ENCODE assay signal across 11 cellular contexts in the genomic region with DNA sequence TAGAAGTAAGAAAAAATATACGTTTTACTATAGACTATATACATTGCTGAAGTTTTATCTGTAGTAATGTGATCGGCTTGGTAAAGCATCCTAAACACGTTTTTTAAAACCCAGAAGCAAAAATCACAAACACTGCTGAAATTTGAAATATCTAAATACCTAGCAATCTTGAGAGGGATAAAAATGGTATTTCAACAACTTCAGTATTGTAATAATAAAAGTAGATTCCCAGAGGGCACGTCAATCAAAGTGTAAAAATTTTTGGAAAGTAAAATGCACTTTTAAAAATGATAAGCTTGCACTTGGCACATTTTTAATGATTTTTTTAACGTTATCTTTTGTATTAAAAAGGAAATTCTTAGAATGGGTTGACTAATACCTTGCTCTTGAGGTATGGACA. TPM values are rescaled to one million over a fixed set of nuclear protein-coding genes. Genes with fewer than 3 reads are reported as not detected.
A peak's percentile ranks its signal among the peaks of the same experiment; 100 is the strongest.
DNase-seq lines count a peak whose midpoint lies in the region; ATAC-seq and TF ChIP-seq lines count a peak whose summit lies in the region.
"Had no signal": no experiment of that assay in that cellular context is flagged by ENCODE, and none has a peak within 500 bp of the region (broad histone marks: within the 10 kb centered on the region; RNA-seq: fewer than 3 reads in every experiment).

No MANE protein-coding gene starts in this region.

- no peak overlapping the region for H2AK5ac ChIP-seq in H9 (ENCODE audit: insufficient read length, low read length)

- H2BK12ac ChIP-seq in H9 (ENCODE audit: insufficient read length, low read depth, low read length) = no peak overlapping the region

- H3K4me2 ChIP-seq in H9 (ENCODE audit: insufficient read depth, insufficient read length, low read length) = no peak overlapping the region
- H3K4me2 ChIP-seq in PC-9 = peak overlapping the region; percentile 79

- no peak overlapping the region for H3K27ac Mint-ChIP-seq in H9

- no peak overlapping the region for H2BK120ac ChIP-seq in H9 (ENCODE audit: low read depth, low read length, poor library complexity, severe bottlenecking)

- H3K27me3 ChIP-seq in H9 (ENCODE audit: insufficient read depth, low read length) (no peaks in the 10 kb centered on the region), PC-9 (ENCODE audit: insufficient read depth, low read depth) (no peaks in the 10 kb centered on the region), psoas muscle (ENCODE audit: insufficient read depth in 3 of 3, low read length in 2 of 3) (no peaks in the 10 kb centered on the region)
- H3K27me3 ChIP-seq: pancreas had no signal

- ATAC-seq in psoas muscle = no peak
- ATAC-seq in GM19397 (IDR thresholded peaks at IDR 0.05; ENCODE audit: unreplicated experiment) = no peak
- no peak for ATAC-seq in GM21717 (IDR thresholded peaks at IDR 0.05; ENCODE audit: unreplicated experiment)

- H3K4me1 Mint-ChIP-seq in H9 = peaks cover 14 to 15% of the 10 kb centered on the region in 2 experiments

- no peak overlapping the region for H3K4ac ChIP-seq in H9 (ENCODE audit: low read depth, low read length)

- H3K4me3 ChIP-seq in PC-9 = peak overlapping the region; percentile 98
- H3K4me3 ChIP-seq in fibroblast of pulmonary artery (replicated peaks; ENCODE audit: low read depth, low read length) = peak overlapping the region; percentile 88
- H3K4me3 ChIP-seq in psoas muscle = peak overlapping the region; percentile 91

- H3K9me3 ChIP-seq in H9 (ENCODE audit: control insufficient read depth, low read depth, low read length) (no peaks in the 10 kb centered on the region), PC-9 (ENCODE audit: insufficient read depth, low read depth) (no peaks in the 10 kb centered on the region), psoas muscle (no peaks in the 10 kb centered on the region)
- H3K9me3 ChIP-seq: pancreas had no signal

- 0 out of 2 replicates have a peak, but pooled peaks cover 4% of the 10 kb centered on the region for H3F3A ChIP-seq in PC-9 (ENCODE audit: insufficient read depth, low read depth)

- no peak overlapping the region for H3K27ac ChIP-seq in H9 (ENCODE audit: insufficient read length, low read depth, low read length)
- H3K27ac ChIP-seq in PC-9 = no peak overlapping the region
- peak overlapping the region; percentile 100 for H3K27ac ChIP-seq in psoas muscle

- H3K9ac ChIP-seq in H9 (ENCODE audit: extremely low read depth, insufficient read length, low read length) = no peak overlapping the region

- H3K9me3 Mint-ChIP-seq in H9 = no peaks in the 10 kb centered on the region

- no peaks in the 10 kb centered on the region for H3K36me3 Mint-ChIP-seq in H9 (ENCODE audit: insufficient read depth in 1 of 3, low read depth in 3 of 3)

- H2AFZ ChIP-seq in H9 (ENCODE audit: low read length) (no peak overlapping the region), PC-9 (no peak overlapping the region)

- WGBS in H9 (ENCODE audit: extremely low coverage, insufficient read length, low lambda C conversion rate) = no CpG with 5 or more reads among the region's 5 CpGs
- 55 to 73% (median 65%) methylated on average over 5 of the region's 5 CpGs for WGBS in psoas muscle, 3 donors

- H3K14ac ChIP-seq in H9 (ENCODE audit: insufficient read depth, low read length) = no peak overlapping the region

- H4K91ac ChIP-seq in H9 (ENCODE audit: insufficient read length, low read depth, low read length) = no peak overlapping the region

- no peak for DNase-seq in H9
- no peak for DNase-seq in PC-9
- no peak for DNase-seq in fibroblast of pulmonary artery (ENCODE audit: low read depth)
- DNase-seq in psoas muscle = no peak
- no peak for DNase-seq in NCI-H748 treated with DMSO at 0.1 percent for 48 hours (lab: John Stamatoyannopoulos, UW)
- DNase-seq: amygdala, glutamatergic neuron, pancreas, T1000 had no signal

- H4K20me1 ChIP-seq in H9 (ENCODE audit: control insufficient read depth, insufficient read depth, insufficient read length) (no peaks in the 10 kb centered on the region), PC-9 (ENCODE audit: insufficient read depth) (no peaks in the 10 kb centered on the region)

- H3K23me2 ChIP-seq in H9 (ENCODE audit: insufficient read length, low read depth, low read length, poor library complexity, severe bottlenecking) = no peaks in the 10 kb centered on the region

- H3K79me2 ChIP-seq in H9 (ENCODE audit: insufficient read depth, low read length) (no peaks in the 10 kb centered on the region), PC-9 (ENCODE audit: low read depth) (peaks cover 16% of the 10 kb centered on the region; the same call in 1 of the 2 replicates)

- POLR2A ChIA-PET in PC-9 (lab: Charles Lee; ENCODE audit: unreplicated experiment) = no interaction called here

- intact Hi-C loops in PC-9 (cut with micrococcal nuclease; ENCODE audit: unreplicated experiment) = loop anchor here (5.0 to 10.0 kb wide), 2 partner anchors 205 to 448 kb away; a partner anchor contains a TSS
- intact Hi-C loops in psoas muscle (cut with DNase I) = loop anchor here in 1 of 2 donors (10.0 kb wide), 1 partner anchor 308 kb away; a partner anchor contains a TSS

- H3K23ac ChIP-seq in H9 (ENCODE audit: insufficient read length, low read depth, low read length) = no peak overlapping the region

- no peak for TF ChIP-seq CTCF in H9 (conservative IDR thresholded peaks at IDR 0.05)
- TF ChIP-seq CTCF in PC-9 (conservative IDR thresholded peaks at IDR 0.05) = no peak
- TF ChIP-seq CTCF in fibroblast of pulmonary artery (IDR thresholded peaks at IDR 0.05; ENCODE audit: low read length, missing control alignments) = no peak
- no peak for TF ChIP-seq CTCF in psoas muscle (IDR thresholded peaks at IDR 0.05)

- no peak overlapping the region for H3T11ph ChIP-seq in H9 (ENCODE audit: low read length)

- no peaks in the 10 kb centered on the region for H3K79me1 ChIP-seq in H9 (ENCODE audit: insufficient read depth, low read depth, low read length, poor library complexity, severe bottlenecking)

- CTCF ChIA-PET in PC-9 (lab: Charles Lee) = no interaction called here

- no peak overlapping the region for H2BK5ac ChIP-seq in H9 (ENCODE audit: insufficient read length, low read length)

- H3K4me1 ChIP-seq in H9 (ENCODE audit: insufficient read depth, low read length) = no peaks in the 10 kb centered on the region
- peaks cover 7% of the 10 kb centered on the region; the same call in 1 of the 2 replicates for H3K4me1 ChIP-seq in PC-9 (replicated peaks; ENCODE audit: insufficient read depth)
- H3K4me1 ChIP-seq in psoas muscle = peaks cover 6% of the 10 kb centered on the region

- H3K9me2 ChIP-seq in PC-9 (ENCODE audit: insufficient read depth) = no peaks in the 10 kb centered on the region

- no peak overlapping the region for H2BK15ac ChIP-seq in H9 (ENCODE audit: low read depth, low read length)

- H3K18ac ChIP-seq in H9 (ENCODE audit: insufficient read length, low read depth, low read length) = no peak overlapping the region

- H3K56ac ChIP-seq in H9 (ENCODE audit: insufficient read length, low read depth, low read length) = no peak overlapping the region

- H4K5ac ChIP-seq in H9 (ENCODE audit: insufficient read length, low read depth, low read length) = no peak overlapping the region

- BruUV-seq in PC-9 (replicated peaks; lab: Mats Ljungman, UMichigan) = no TSS peak

- no peaks in the 10 kb centered on the region for H3K27me3 Mint-ChIP-seq in H9 (ENCODE audit: low read depth)

- H4K8ac ChIP-seq in H9 (replicated peaks; ENCODE audit: insufficient read length, low read depth, low read length) = no peak overlapping the region

- no peaks in the 10 kb centered on the region for H3K36me3 ChIP-seq in PC-9 (ENCODE audit: low read depth)
- no peaks in the 10 kb centered on the region for H3K36me3 ChIP-seq in psoas muscle (ENCODE audit: insufficient read depth in 1 of 2, low read depth in 1 of 2)
- H3K36me3 ChIP-seq: pancreas had no signal

- no peak overlapping the region for H2BK20ac ChIP-seq in H9 (ENCODE audit: low read depth, low read length, poor library complexity, severe bottlenecking)

- peak overlapping the region; percentile 82 to 88; a peak in 4 of 5 replicates for H3K4me3 Mint-ChIP-seq in H9

RNA-seq across cellular contexts. Expression of a gene that starts 1.6 kb away (rescaled TPM):
- total RNA-seq in H9 (2021) (3.5 and 4.8 TPM in 2 replicates), PC-9 (2021) (9.1 and 10.0 TPM in 2 replicates), psoas muscle (10 to 100 TPM; 11.2 to 14.6 (median 13.1) TPM)
- polyA plus RNA-seq in psoas muscle = 1 to 10 TPM in 2 of 3 donors, under 1 TPM in 1; 0.81 to 2.5 (median 1.2) TPM

RNA-seq across cellular contexts. Expression of a gene that starts 22.1 kb away (rescaled TPM):
- total RNA-seq in H9 (2021) = 6.9 TPM in 2 replicates
- total RNA-seq in PC-9 (2021) = 8.6 and 11.3 TPM in 2 replicates
- 10 to 100 TPM; 11.1 to 22.5 (median 15.5) TPM for total RNA-seq in psoas muscle
- polyA plus RNA-seq in psoas muscle = 10 to 100 TPM in 1 of 3 donors, 1 to 10 TPM in 2; 8.3 to 17.6 (median 9.3) TPM
